ENCODE assay signal across 20 cellular contexts in genomic region chr6:154974485-154975149, GRCh38. TPM values are rescaled to one million over a fixed set of nuclear protein-coding genes. Genes with fewer than 3 reads are reported as not detected.
A peak's percentile ranks its signal among the peaks of the same experiment; 100 is the strongest.
DNase-seq lines count a peak whose midpoint lies in the region; ATAC-seq and TF ChIP-seq lines count a peak whose summit lies in the region.
"Had no signal": no experiment of that assay in that cellular context is flagged by ENCODE, and none has a peak within 500 bp of the region (broad histone marks: within the 10 kb centered on the region; RNA-seq: fewer than 3 reads in every experiment).

No MANE protein-coding gene starts in this region.

- intact Hi-C loops in lower lobe of right lung (cut with DNase I) (no loop called here), tibial artery (cut with DNase I; ENCODE audit: low total_unique reads) (no loop called here)

- DNase-seq in activated T-cell treated with anti-CD3 and anti-CD28 coated beads for 48 hours (ENCODE audit: low read depth) (peak; percentile 12), WERI-Rb-1 (no peak), fibroblast of villous mesenchyme (ENCODE audit: low read depth) (no peak), lower lobe of right lung (no peak), tibial artery (no peak)
- DNase-seq in activated T-cell treated with anti-CD3 and anti-CD28 coated beads, Interleukin-2, amount 50 U/mL, for 4 hours, result no peak
- DNase-seq: activated CD4-positive, CD25-positive, alpha-beta regulatory T cell; activated naive CD4-positive, alpha-beta T cell treated with anti-CD3 and anti-CD28 coated beads, Interleukin-2, amount 50 U/mL, for 16 hours; CD4-positive, alpha-beta memory T cell; DMS79 treated with DMSO at 0.1 percent for 48 hours; erythroblast; KG1; NCI-H1048; NCI-H2029 treated with DMSO at 0.1 percent for 48 hours; stimulated activated naive CD4-positive, alpha-beta T cell treated with Interleukin-2 at 50 U/mL for 16 hours; T-helper 2 cell had no signal

- ATAC-seq in activated T-cell treated with anti-CD3 and anti-CD28 coated beads, Interleukin-2, amount 50 U/mL, for 4 hours, result no peak
- ATAC-seq in GM21825 (IDR thresholded peaks at IDR 0.05; ENCODE audit: unreplicated experiment) (no peak), lower lobe of right lung (no peak)
- ATAC-seq: left lobe of liver had no signal

- H3K4me1 Mint-ChIP-seq in activated T-cell treated with anti-CD3 and anti-CD28 coated beads, Interleukin-2, amount 50 U/mL, for 4 hours (ENCODE audit: low read depth), result no peaks in the 10 kb centered on the region
- H3K4me1 Mint-ChIP-seq: CD4-positive, alpha-beta memory T cell had no signal

- H3K27ac ChIP-seq in WERI-Rb-1, result no peak overlapping the region
- H3K27ac ChIP-seq in lower lobe of right lung, result no peak overlapping the region
- no peak overlapping the region for H3K27ac ChIP-seq in tibial artery
- H3K27ac ChIP-seq: ascending aorta had no signal

- no peaks in the 10 kb centered on the region for H3K27me3 Mint-ChIP-seq in activated T-cell treated with anti-CD3 and anti-CD28 coated beads, Interleukin-2, amount 50 U/mL, for 4 hours (ENCODE audit: low read depth)
- H3K27me3 Mint-ChIP-seq: CD4-positive, alpha-beta memory T cell had no signal

- no peaks in the 10 kb centered on the region for H3K36me3 Mint-ChIP-seq in activated T-cell treated with anti-CD3 and anti-CD28 coated beads, Interleukin-2, amount 50 U/mL, for 4 hours (ENCODE audit: insufficient read depth)

- TF ChIP-seq CTCF in GM12872 (IDR thresholded peaks at IDR 0.05; ENCODE audit: insufficient read depth, low read depth, low read length) (peak; percentile 34; the same call in 2 of the 3 replicates), WERI-Rb-1 (IDR thresholded peaks at IDR 0.05; ENCODE audit: low read depth, low read length) (peak; percentile 26; the same call in 1 of the 2 replicates), fibroblast of villous mesenchyme (IDR thresholded peaks at IDR 0.05; ENCODE audit: insufficient read depth, low read depth, low read length) (peak; percentile 18), lower lobe of right lung (IDR thresholded peaks at IDR 0.05) (no peak), tibial artery (IDR thresholded peaks at IDR 0.05) (no peak)

- H3K27me3 ChIP-seq in WERI-Rb-1 (ENCODE audit: insufficient read depth, low read depth, severe bottlenecking), result no peaks in the 10 kb centered on the region
- no peaks in the 10 kb centered on the region for H3K27me3 ChIP-seq in lower lobe of right lung (ENCODE audit: low read depth)
- H3K27me3 ChIP-seq in tibial artery, result no peaks in the 10 kb centered on the region
- H3K27me3 ChIP-seq: ascending aorta had no signal

- H3K36me3 ChIP-seq in WERI-Rb-1, result no peaks in the 10 kb centered on the region
- H3K36me3 ChIP-seq in lower lobe of right lung, result no peaks in the 10 kb centered on the region
- no peaks in the 10 kb centered on the region for H3K36me3 ChIP-seq in tibial artery
- H3K36me3 ChIP-seq: ascending aorta had no signal

- H3K4me3 ChIP-seq in WERI-Rb-1 (ENCODE audit: low read depth, low read length) (no peak overlapping the region), fibroblast of villous mesenchyme (ENCODE audit: low read depth, low read length) (no peak overlapping the region), lower lobe of right lung (no peak overlapping the region), tibial artery (no peak overlapping the region)
- H3K4me3 ChIP-seq: ascending aorta had no signal

- no peaks in the 10 kb centered on the region for H3K9me3 ChIP-seq in WERI-Rb-1 (ENCODE audit: severe bottlenecking)
- no peaks in the 10 kb centered on the region for H3K9me3 ChIP-seq in lower lobe of right lung
- no peaks in the 10 kb centered on the region for H3K9me3 ChIP-seq in tibial artery
- H3K9me3 ChIP-seq: ascending aorta had no signal

- no peak overlapping the region for H3K4me3 Mint-ChIP-seq in activated T-cell treated with anti-CD3 and anti-CD28 coated beads, Interleukin-2, amount 50 U/mL, for 4 hours

- no peaks in the 10 kb centered on the region for H3K9me3 Mint-ChIP-seq in activated T-cell treated with anti-CD3 and anti-CD28 coated beads, Interleukin-2, amount 50 U/mL, for 4 hours

- H3K4me1 ChIP-seq in lower lobe of right lung, result no peaks in the 10 kb centered on the region
- no peaks in the 10 kb centered on the region for H3K4me1 ChIP-seq in tibial artery
- H3K4me1 ChIP-seq: ascending aorta had no signal

RNA-seq across cellular contexts. Expression of gene TIAM2, which starts 20.5 kb away (rescaled TPM):
- total RNA-seq in activated T-cell treated with anti-CD3 and anti-CD28 coated beads, Interleukin-2, amount 50 U/mL, for 4 hours, result 10 to 100 TPM; 11.0 to 18.5 (median 12.2) TPM
- total RNA-seq in fibroblast of villous mesenchyme, result 7.7 and 8.6 TPM in 2 replicates
- total RNA-seq in lower lobe of right lung, result 5.9 TPM

Comparison
In these comparisons a context has a peak if more than half of its experiments do, and no peak if none do; other contexts are left out.
1. CTCF ChIP-seq: peak in GM12872 (single experiment), WERI-Rb-1 (single experiment) and fibroblast of villous mesenchyme (single experiment); none in lower lobe of right lung (single experiment) and tibial artery (0 of 2).